Comparison of ENCODE assay signal across 8 cellular contexts in the genomic region with DNA sequence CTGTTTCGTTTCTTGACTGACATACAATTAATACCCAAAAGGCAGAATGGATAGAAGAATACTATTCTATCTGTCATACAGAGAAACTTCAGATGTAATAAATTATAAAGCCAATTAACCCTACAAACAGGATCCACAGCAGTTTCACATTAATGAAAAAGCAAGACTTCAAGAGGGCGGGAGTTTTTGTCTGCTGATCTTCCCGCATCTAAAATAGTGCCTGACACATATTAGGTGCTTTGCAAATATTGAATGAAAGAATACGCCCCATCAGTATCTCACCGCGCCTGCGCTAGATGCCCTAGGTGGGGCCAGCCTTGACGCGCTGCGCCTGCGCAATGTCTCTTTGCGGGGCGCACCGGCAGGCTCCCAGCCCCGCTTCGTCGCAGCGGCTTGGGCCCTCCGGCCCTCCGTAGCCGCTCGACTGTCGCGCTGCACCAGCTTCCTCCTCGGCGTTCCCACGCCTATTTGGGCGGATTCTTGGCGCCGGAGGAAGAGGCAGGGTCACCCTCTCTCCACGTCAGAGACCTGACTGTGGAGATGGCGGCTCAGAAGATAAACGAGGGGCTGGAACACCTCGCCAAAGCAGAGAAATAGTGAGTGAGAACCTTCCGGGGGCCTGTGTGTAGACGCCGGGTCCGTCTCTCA. TPM values are rescaled to one million over a fixed set of nuclear protein-coding genes. Genes with fewer than 3 reads are reported as not detected.
DNase-seq lines count a peak whose midpoint lies in the region; ATAC-seq and TF ChIP-seq lines count a peak whose summit lies in the region.

TSS of gene NAPG (plus strand) at position 465 of the 648 bp plus-strand sequence. CDS start at position 541, 76 bp downstream.

- no peak within 1 kb of the TSS for H3K4ac ChIP-seq in mesendoderm (ENCODE audit: low read depth, low read length)

- H4K5ac ChIP-seq in mesendoderm (ENCODE audit: low read length), result peak within 1 kb of the TSS; percentile 72

- peak within 1 kb of the TSS; percentile 74 for H3K27ac ChIP-seq in endodermal cell (ENCODE audit: low read depth, low read length)
- H3K27ac ChIP-seq in mesendoderm (ENCODE audit: low read depth, low read length), result peak within 1 kb of the TSS; percentile 89

- H3K79me1 ChIP-seq in mesendoderm (ENCODE audit: low read length), result peaks cover 9% of the 10 kb centered on the region

- H3K4me3 ChIP-seq in NT2/D1 (ENCODE audit: insufficient read length, low read depth) (peak within 1 kb of the TSS; percentile 89), endodermal cell (ENCODE audit: low read length) (peak within 1 kb of the TSS; percentile 96), mesendoderm (ENCODE audit: low read length) (peak within 1 kb of the TSS; percentile 83)

- H3K56ac ChIP-seq in mesendoderm (ENCODE audit: low read length), result peak within 1 kb of the TSS; percentile 92

- H3K4me1 Mint-ChIP-seq in activated CD8-positive, alpha-beta memory T cell treated with anti-CD3 and anti-CD28 coated beads, Interleukin-2, amount 10 ng/mL, durations not matched to agents 7 days and 5 days, result peaks cover 42% of the 10 kb centered on the region
- H3K4me1 Mint-ChIP-seq in endodermal cell, result peaks cover 21% of the 10 kb centered on the region

- WGBS in endodermal cell (ENCODE audit: insufficient coverage in 1 of 2, insufficient read length in 1 of 2), 2 experiments, result 2 to 3% methylated on average over 18 to 38 of the region's 38 CpGs
- WGBS in mesendoderm (ENCODE audit: extremely low coverage, insufficient coverage, low lambda C conversion rate), result no CpG with 5 or more reads among the region's 38 CpGs

- CTCF ChIA-PET in activated CD8-positive, alpha-beta memory T cell treated with anti-CD3 and anti-CD28 coated beads, Interleukin-2, amount 10 ng/mL, durations not matched to agents 7 days and 5 days (lab: Charles Lee), result interaction anchor here (0.9 to 1.2 kb wide), 2 partner anchors 9 to 555 kb away, joined by 3 read pairs; no protein-coding TSS in a partner anchor

- peak within 1 kb of the TSS; percentile 96 for H3K27ac Mint-ChIP-seq in activated CD8-positive, alpha-beta memory T cell treated with anti-CD3 and anti-CD28 coated beads, Interleukin-2, amount 10 ng/mL, durations not matched to agents 7 days and 5 days
- peak within 1 kb of the TSS; percentile 98 for H3K27ac Mint-ChIP-seq in endodermal cell

- H3K9ac ChIP-seq in NT2/D1 (ENCODE audit: insufficient read length, low read depth) (peak within 1 kb of the TSS; percentile 92), endodermal cell (ENCODE audit: extremely low read depth, low read length, poor library complexity, severe bottlenecking) (peak within 1 kb of the TSS; percentile 56), mesendoderm (ENCODE audit: low read length) (peak within 1 kb of the TSS; percentile 86)

- H3K18ac ChIP-seq in mesendoderm (ENCODE audit: low read length), result peak within 1 kb of the TSS; percentile 96

- peaks cover 3% of the 10 kb centered on the region for H3K36me3 ChIP-seq in NT2/D1 (ENCODE audit: insufficient read depth, insufficient read length, low read length)
- H3K36me3 ChIP-seq in endodermal cell (ENCODE audit: control insufficient read depth, insufficient read depth, low read length), result no peaks in the 10 kb centered on the region
- H3K36me3 ChIP-seq in mesendoderm (ENCODE audit: control insufficient read depth, insufficient read depth, low read length), result no peaks in the 10 kb centered on the region

- H3K9me3 Mint-ChIP-seq in activated CD8-positive, alpha-beta memory T cell treated with anti-CD3 and anti-CD28 coated beads, Interleukin-2, amount 10 ng/mL, durations not matched to agents 7 days and 5 days (ENCODE audit: low read depth), result no peaks in the 10 kb centered on the region
- H3K9me3 Mint-ChIP-seq in endodermal cell, result no peaks in the 10 kb centered on the region

- H3K27me3 Mint-ChIP-seq in activated CD8-positive, alpha-beta memory T cell treated with anti-CD3 and anti-CD28 coated beads, Interleukin-2, amount 10 ng/mL, durations not matched to agents 7 days and 5 days, result peaks cover 14% of the 10 kb centered on the region
- no peaks in the 10 kb centered on the region for H3K27me3 Mint-ChIP-seq in endodermal cell (ENCODE audit: insufficient read depth)

- H3K36me3 Mint-ChIP-seq in activated CD8-positive, alpha-beta memory T cell treated with anti-CD3 and anti-CD28 coated beads, Interleukin-2, amount 10 ng/mL, durations not matched to agents 7 days and 5 days, result peaks cover 5% of the 10 kb centered on the region
- peaks cover 3% of the 10 kb centered on the region for H3K36me3 Mint-ChIP-seq in endodermal cell (ENCODE audit: low read depth)

- no peaks in the 10 kb centered on the region for H3K27me3 ChIP-seq in NT2/D1 (ENCODE audit: insufficient read depth, insufficient read length)
- H3K27me3 ChIP-seq in endodermal cell (ENCODE audit: control insufficient read depth, insufficient read depth, low read length, poor library complexity, severe bottlenecking), result no peaks in the 10 kb centered on the region
- H3K27me3 ChIP-seq in mesendoderm (ENCODE audit: insufficient read depth, low read length, poor library complexity), result no peaks in the 10 kb centered on the region

- no peaks in the 10 kb centered on the region for H3K4me1 ChIP-seq in NT2/D1 (ENCODE audit: insufficient read depth, insufficient read length)
- no peaks in the 10 kb centered on the region for H3K4me1 ChIP-seq in endodermal cell (ENCODE audit: control insufficient read depth, insufficient read depth, low read length)
- peaks cover 7% of the 10 kb centered on the region for H3K4me1 ChIP-seq in mesendoderm (ENCODE audit: control insufficient read depth, low read depth, low read length)

- no peak within 1 kb of the TSS for H2AK5ac ChIP-seq in mesendoderm (ENCODE audit: low read length)

- H4K8ac ChIP-seq in mesendoderm (ENCODE audit: low read depth, low read length), result peak within 1 kb of the TSS; percentile 87

- H2BK5ac ChIP-seq in mesendoderm (ENCODE audit: low read length), result no peak within 1 kb of the TSS

- no peak within 1 kb of the TSS for H2BK120ac ChIP-seq in mesendoderm (ENCODE audit: low read depth, low read length)

- H3K4me3 Mint-ChIP-seq in activated CD8-positive, alpha-beta memory T cell treated with anti-CD3 and anti-CD28 coated beads, Interleukin-2, amount 10 ng/mL, durations not matched to agents 7 days and 5 days, result peak within 1 kb of the TSS; percentile 94
- peak within 1 kb of the TSS; percentile 88 for H3K4me3 Mint-ChIP-seq in endodermal cell

- ATAC-seq in GM21360 (IDR thresholded peaks at IDR 0.05; ENCODE audit: unreplicated experiment), result peak; percentile 67
- ATAC-seq in activated CD8-positive, alpha-beta memory T cell treated with anti-CD3 and anti-CD28 coated beads, Interleukin-2, amount 10 ng/mL, durations not matched to agents 7 days and 5 days, result peak; percentile 93

- peaks cover 38% of the 10 kb centered on the region for H3K79me2 ChIP-seq in mesendoderm (ENCODE audit: control insufficient read depth, insufficient read depth, low read length)

- peak within 1 kb of the TSS; percentile 69 for H3K4me2 ChIP-seq in mesendoderm (ENCODE audit: low read length)

- no peak within 1 kb of the TSS for H2BK15ac ChIP-seq in mesendoderm (replicated peaks; ENCODE audit: low read depth)

- H3K9me3 ChIP-seq in NT2/D1 (ENCODE audit: insufficient read depth, low read length) (no peaks in the 10 kb centered on the region), endodermal cell (ENCODE audit: control insufficient read depth, low read length) (no peaks in the 10 kb centered on the region)

- DNase-seq in COLO829 (ENCODE audit: low spot score), result peak; percentile 91
- DNase-seq in HT1080 (ENCODE audit: low read depth), result peak; percentile 91
- peak; percentile 78 for DNase-seq in NT2/D1 (ENCODE audit: low read depth, low spot score)
- DNase-seq in activated CD8-positive, alpha-beta memory T cell treated with anti-CD3 and anti-CD28 coated beads, Interleukin-2, amount 10 ng/mL, durations not matched to agents 7 days and 5 days, result peak; percentile 94
- DNase-seq in endodermal cell, result peak; percentile 95
- DNase-seq in mesendoderm, result peak; percentile 96
- peak; percentile 67 for DNase-seq in stimulated activated CD8-positive, alpha-beta memory T cell treated with anti-CD3 and anti-CD28 coated beads, Interleukin-15, amount 100 ng/mL, for 1 hour (ENCODE audit: low read depth)

- TF ChIP-seq CTCF in endodermal cell (conservative IDR thresholded peaks at IDR 0.05), result no peak

- no peak within 1 kb of the TSS for H3K23ac ChIP-seq in mesendoderm (ENCODE audit: low read length)

RNA-seq across cellular contexts. Expression of gene NAPG, which starts in this region (rescaled TPM):
- total RNA-seq in HT1080 (2014; rRNA removed; shearing (Covaris generic)), result 28.1 and 28.4 TPM in 2 replicates
- polyA plus RNA-seq in HT1080 (2015; cell fraction: cytosol; rRNA removed), result 33.4 and 36.9 TPM in 2 replicates
- 56.6 and 61.7 TPM in 2 replicates for polyA plus RNA-seq in HT1080 (2015; cell fraction: nucleus; rRNA removed)
- 10 to 100 TPM; 33.5 to 35.5 TPM for total RNA-seq in activated CD8-positive, alpha-beta memory T cell treated with anti-CD3 and anti-CD28 coated beads, Interleukin-2, amount 10 ng/mL, durations not matched to agents 7 days and 5 days
- total RNA-seq in endodermal cell, result 10 to 100 TPM; 35.3 to 42.9 TPM
- polyA plus RNA-seq in endodermal cell (2013, experiment 1 of 2), result 28.0 TPM
- 29.6 TPM for polyA plus RNA-seq in endodermal cell (2013, experiment 2 of 2)
- 26.0 TPM for polyA plus RNA-seq in mesendoderm (2013, experiment 1 of 2)
- 25.6 TPM for polyA plus RNA-seq in mesendoderm (2013, experiment 2 of 2)

Comparison
In these comparisons a context has a peak if more than half of its experiments do, and no peak if none do; other contexts are left out.
1. Peak in every context shown above with its lines: DNase-seq, ATAC-seq, H3K4me3 ChIP-seq and H3K27ac ChIP-seq.